ENCODE assay signal across 9 cellular contexts in genomic region chr16:83458612-83459011, GRCh38.
DNase-seq lines count a peak whose midpoint lies in the region; ATAC-seq, FAIRE-seq and TF ChIP-seq lines count a peak whose summit lies in the region.
"Had no signal": no experiment of that assay in that cellular context is flagged by ENCODE, and none has a peak within 500 bp of the region (broad histone marks: within the 10 kb centered on the region; RNA-seq: fewer than 3 reads in every experiment).

No MANE protein-coding gene starts in this region.

- H3K9me3 ChIP-seq in fibroblast of lung (ENCODE audit: control insufficient read depth, insufficient read depth, low read depth, low read length) (no peaks in the 10 kb centered on the region), gastroesophageal sphincter (no peaks in the 10 kb centered on the region)

- ATAC-seq in GM21423 (IDR thresholded peaks at IDR 0.05; ENCODE audit: unreplicated experiment), result peak; percentile 81
- ATAC-seq in HG03442 (IDR thresholded peaks at IDR 0.05; ENCODE audit: unreplicated experiment), result peak; percentile 83
- ATAC-seq in gastroesophageal sphincter, result no peak
- ATAC-seq in esophagus mucosa, result no peak
- ATAC-seq: Panc1 had no signal

- H3K36me3 ChIP-seq in fibroblast of lung (ENCODE audit: control insufficient read depth, insufficient read depth, low read length), result no peaks in the 10 kb centered on the region
- H3K36me3 ChIP-seq in gastroesophageal sphincter, result no peaks in the 10 kb centered on the region

- H3K27ac ChIP-seq in fibroblast of lung (ENCODE audit: insufficient read depth, low read length) (no peak overlapping the region), gastroesophageal sphincter (no peak overlapping the region)

- WGBS in gastroesophageal sphincter (ENCODE audit: low coverage in 1 of 2), 2 donors, result 55 to 73% methylated on average over 3 to 4 of the region's 4 CpGs

- TF ChIP-seq POLR2A in GM12892 (IDR thresholded peaks at IDR 0.05; ENCODE audit: low read depth, low read length), result no peak
- TF ChIP-seq POLR2A in gastroesophageal sphincter (IDR thresholded peaks at IDR 0.05), result no peak

- H4K20me1 ChIP-seq in fibroblast of lung (ENCODE audit: control insufficient read depth, extremely low read depth, insufficient read depth, low read length), result no peaks in the 10 kb centered on the region

- DNase-seq in GM12892 (ENCODE audit: insufficient read length) (no peak), fibroblast of lung (ENCODE audit: low read depth in 2 of 2) (peak; percentile 24 to 70), SHP77 (lab: John Stamatoyannopoulos, UW) (no peak), DMS153 treated with DMSO at 0.1 percent for 48 hours (lab: John Stamatoyannopoulos, UW; ENCODE audit: unreplicated experiment) (no peak)

- peak; percentile 76 for FAIRE-seq in GM12892 (lab: Jason Lieb, UNC)

- H3K27me3 ChIP-seq in fibroblast of lung (ENCODE audit: control insufficient read depth, insufficient read depth, low read length) (no peaks in the 10 kb centered on the region), gastroesophageal sphincter (peaks cover 3% of the 10 kb centered on the region)

- no peak overlapping the region for H3K9ac ChIP-seq in fibroblast of lung (ENCODE audit: insufficient read depth, low read length)

- H2AFZ ChIP-seq in fibroblast of lung (ENCODE audit: low read length), result no peak overlapping the region

- no peaks in the 10 kb centered on the region for H3K4me1 ChIP-seq in fibroblast of lung (ENCODE audit: control insufficient read depth, extremely low read depth, insufficient read depth, low read length)
- H3K4me1 ChIP-seq in gastroesophageal sphincter, result no peaks in the 10 kb centered on the region

- H3K4me3 ChIP-seq in fibroblast of lung (replicated peaks in 1 of 4; ENCODE audit: control extremely low read depth in 1 of 4, insufficient read depth in 1 of 4, low read depth in 3 of 4, low read length in 4 of 4) (no peak overlapping the region), gastroesophageal sphincter (no peak overlapping the region)

- TF ChIP-seq CTCF in fibroblast of lung (conservative IDR thresholded peaks at IDR 0.05 in 1 of 2, IDR thresholded peaks at IDR 0.05 in 1 of 2; ENCODE audit: low read depth in 1 of 2, low read length in 2 of 2) (no peak), gastroesophageal sphincter (IDR thresholded peaks at IDR 0.05) (no peak)

- no peak overlapping the region for H3K4me2 ChIP-seq in fibroblast of lung (ENCODE audit: extremely low read depth, insufficient read depth, low read length)

- TF ChIP-seq EP300 in gastroesophageal sphincter (IDR thresholded peaks at IDR 0.05), result no peak

- H3K79me2 ChIP-seq in fibroblast of lung (ENCODE audit: control insufficient read depth, insufficient read depth, low read length), result no peaks in the 10 kb centered on the region

Comparison
In these comparisons a context has a peak if more than half of its experiments do, and no peak if none do; other contexts are left out.
1. DNase-seq: peak in fibroblast of lung (2 of 2); none in GM12892 (single experiment), SHP77 (0 of 2) and DMS153 treated with DMSO at 0.1 percent for 48 hours (single experiment).
2. ATAC-seq: peak in GM21423 (single experiment) and HG03442 (single experiment); none in gastroesophageal sphincter (single experiment) and esophagus mucosa (single experiment).